21 cellular contexts compared by ENCODE assay signal in the genomic region with DNA sequence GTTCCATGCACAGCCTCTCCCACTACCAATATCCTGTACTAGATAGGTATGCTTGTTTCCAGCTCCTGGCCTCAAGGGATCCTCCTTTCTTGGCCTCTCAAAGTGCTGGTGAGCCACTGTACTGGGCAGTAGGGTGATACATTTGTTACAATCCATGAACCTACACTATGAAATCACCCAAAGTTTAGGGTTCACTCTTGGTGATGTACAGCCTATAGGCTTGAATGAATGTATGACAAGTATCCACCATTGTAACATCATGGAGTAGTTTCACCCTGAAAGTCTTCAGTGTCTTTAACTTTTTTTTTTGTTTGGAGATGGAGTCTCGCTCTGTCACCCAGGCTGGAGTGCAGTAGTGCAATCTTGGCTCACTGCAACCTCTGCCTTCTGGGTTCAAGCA. TPM values are rescaled to one million over a fixed set of nuclear protein-coding genes. Genes with fewer than 3 reads are reported as not detected.
DNase-seq lines count a peak whose midpoint lies in the region; ATAC-seq and TF ChIP-seq lines count a peak whose summit lies in the region.
"Had no signal": no experiment of that assay in that cellular context is flagged by ENCODE, and none has a peak within 500 bp of the region (broad histone marks: within the 10 kb centered on the region; RNA-seq: fewer than 3 reads in every experiment).

No MANE protein-coding gene starts in this region.

- H3K79me2 ChIP-seq in KMS-11 (ENCODE audit: insufficient read depth, low read depth), result no peaks in the 10 kb centered on the region

- no peaks in the 10 kb centered on the region for H3K9me3 Mint-ChIP-seq in dendritic cell treated with granulocyte-macrophage colony-stimulating factor and Interleukin-4, amounts not matched to agents 40 ng/mL and 50 ng/mL, for 4 days
- H3K9me3 Mint-ChIP-seq: activated CD4-positive, alpha-beta memory T cell treated with anti-CD3 and anti-CD28 coated beads for 36 hours; activated naive CD4-positive, alpha-beta T cell treated with anti-CD3 and anti-CD28 coated beads for 36 hours; stimulated activated naive B cell treated with anti-CD40 and anti-IgM and Interleukin-4, amounts not matched to agents 10 μg/mL and 1 μg/mL and 100 μg/mL, for 72 hours had no signal

- TF ChIP-seq CTCF in KMS-11 (conservative IDR thresholded peaks at IDR 0.05; ENCODE audit: low read depth, low read length) (no peak), right lobe of liver (IDR thresholded peaks at IDR 0.05) (no peak), thyroid gland (IDR thresholded peaks at IDR 0.05) (no peak)

- peak overlapping the region; percentile 8; the same call in 1 of the 2 replicates for H2AFZ ChIP-seq in KMS-11 (ENCODE audit: low read depth)

- WGBS in right lobe of liver (ENCODE audit: insufficient coverage, low coverage, low lambda C conversion rate, missing lambda C conversion rate), result no CpG with 5 or more reads among the region's 1 CpG
- WGBS in thyroid gland, 2 donors, result 95 to 100% methylated on average over 1 of the region's 1 CpG

- H3K9me3 ChIP-seq in right lobe of liver (no peaks in the 10 kb centered on the region), thyroid gland (no peaks in the 10 kb centered on the region)

- H3K27me3 Mint-ChIP-seq in dendritic cell treated with granulocyte-macrophage colony-stimulating factor and Interleukin-4, amounts not matched to agents 40 ng/mL and 50 ng/mL, for 4 days, result no peaks in the 10 kb centered on the region
- H3K27me3 Mint-ChIP-seq: activated CD4-positive, alpha-beta memory T cell treated with anti-CD3 and anti-CD28 coated beads for 36 hours; naive thymus-derived CD4-positive, alpha-beta T cell; stimulated activated naive B cell treated with anti-CD40 and anti-IgM and Interleukin-4, amounts not matched to agents 10 μg/mL and 1 μg/mL and 100 μg/mL, for 72 hours had no signal

- no peak for TF ChIP-seq POLR2A in right lobe of liver (IDR thresholded peaks at IDR 0.05)
- no peak for TF ChIP-seq POLR2A in thyroid gland (IDR thresholded peaks at IDR 0.05)

- H3K27ac Mint-ChIP-seq in dendritic cell treated with granulocyte-macrophage colony-stimulating factor and Interleukin-4, amounts not matched to agents 40 ng/mL and 50 ng/mL, for 4 days, result peak overlapping the region; percentile 63
- H3K27ac Mint-ChIP-seq: activated CD4-positive, alpha-beta memory T cell treated with anti-CD3 and anti-CD28 coated beads for 36 hours; activated naive CD4-positive, alpha-beta T cell treated with anti-CD3 and anti-CD28 coated beads for 36 hours had no signal

- H3K4me1 Mint-ChIP-seq in dendritic cell treated with granulocyte-macrophage colony-stimulating factor and Interleukin-4, amounts not matched to agents 40 ng/mL and 50 ng/mL, for 4 days (ENCODE audit: low read depth), result peaks cover 23% of the 10 kb centered on the region

- no peak for DNase-seq in right lobe of liver
- DNase-seq in thyroid gland, result no peak
- no peak for DNase-seq in activated naive CD4-positive, alpha-beta T cell treated with anti-CD3 and anti-CD28 coated beads, Interleukin-2, amount 50 U/mL, for 16 hours
- DNase-seq in epidermal melanocyte (ENCODE audit: insufficient read length, low spot score), result no peak
- DNase-seq in activated effector memory CD4-positive, alpha-beta T cell treated with anti-CD3 and anti-CD28 coated beads, Interleukin-2, amount 50 U/mL, for 16 hours, result no peak
- DNase-seq: activated CD4-positive, alpha-beta memory T cell treated with anti-CD3 and anti-CD28 coated beads for 36 hours; activated naive CD4-positive, alpha-beta T cell treated with anti-CD3 and anti-CD28 coated beads for 36 hours; activated T-cell treated with anti-CD3 and anti-CD28 coated beads for 4 hours; DND-41; H7; mesendoderm; naive thymus-derived CD4-positive, alpha-beta T cell; NCI-H1105 treated with DMSO at 0.1 percent for 48 hours; NCI-H2081; NCI-H510A treated with DMSO at 0.1 percent for 48 hours; stimulated activated CD4-positive, alpha-beta T cell treated with anti-CD3 and anti-CD28 coated beads, Interleukin-1b, Interleukin-23, amount 100 ng/mL, for 48 hours; stimulated activated naive B cell treated with anti-CD40 and anti-IgM and Interleukin-4, amounts not matched to agents 10 μg/mL and 1 μg/mL and 100 μg/mL, for 72 hours; trophoblast cell had no signal

- no peak overlapping the region for H3K4me3 Mint-ChIP-seq in dendritic cell treated with granulocyte-macrophage colony-stimulating factor and Interleukin-4, amounts not matched to agents 40 ng/mL and 50 ng/mL, for 4 days
- H3K4me3 Mint-ChIP-seq: activated CD4-positive, alpha-beta memory T cell treated with anti-CD3 and anti-CD28 coated beads for 36 hours; activated naive CD4-positive, alpha-beta T cell treated with anti-CD3 and anti-CD28 coated beads for 36 hours; naive thymus-derived CD4-positive, alpha-beta T cell; stimulated activated naive B cell treated with anti-CD40 and anti-IgM and Interleukin-4, amounts not matched to agents 10 μg/mL and 1 μg/mL and 100 μg/mL, for 72 hours had no signal

- intact Hi-C loops in dendritic cell treated with granulocyte-macrophage colony-stimulating factor and Interleukin-4, amounts not matched to agents 40 ng/mL and 50 ng/mL, for 4 days (cut with micrococcal nuclease), result no loop called here
- intact Hi-C loops in right lobe of liver (cut with DNase I), result loop anchor here (10.0 kb wide), 1 partner anchor 84 kb away; no protein-coding TSS in a partner anchor
- intact Hi-C loops in thyroid gland (cut with DNase I), result no loop called here

- H3K9ac ChIP-seq in KMS-11, result no peak overlapping the region; the same call in 1 of the 2 replicates

- H3K36me3 ChIP-seq in KMS-11 (ENCODE audit: insufficient read depth) (no peaks in the 10 kb centered on the region), right lobe of liver (no peaks in the 10 kb centered on the region), thyroid gland (no peaks in the 10 kb centered on the region)

- ATAC-seq in right lobe of liver (peak in 1 of 4 donors; percentile 5), HG03439 (IDR thresholded peaks at IDR 0.05; ENCODE audit: unreplicated experiment) (no peak)
- ATAC-seq: naive thymus-derived CD4-positive, alpha-beta T cell; stimulated activated naive B cell treated with anti-CD40 and anti-IgM and Interleukin-4, amounts not matched to agents 10 μg/mL and 1 μg/mL and 100 μg/mL, for 72 hours had no signal

- H3K4me3 ChIP-seq in KMS-11 (IDR thresholded peaks at IDR 0.05; ENCODE audit: insufficient read depth, low read depth, low read length) (no peak overlapping the region), right lobe of liver (no peak overlapping the region), thyroid gland (replicated peaks in 1 of 3) (no peak overlapping the region)

- peaks cover 2% of the 10 kb centered on the region for H3K36me3 Mint-ChIP-seq in dendritic cell treated with granulocyte-macrophage colony-stimulating factor and Interleukin-4, amounts not matched to agents 40 ng/mL and 50 ng/mL, for 4 days (ENCODE audit: low read depth)
- H3K36me3 Mint-ChIP-seq: activated CD4-positive, alpha-beta memory T cell treated with anti-CD3 and anti-CD28 coated beads for 36 hours had no signal

- H3K27ac ChIP-seq in KMS-11 (peak overlapping the region; percentile 40), right lobe of liver (peak overlapping the region; percentile 6 to 57 (median 49)), thyroid gland (peak overlapping the region; percentile 72 to 85 (median 79))

- H3K27me3 ChIP-seq in KMS-11 (ENCODE audit: insufficient read depth, low read depth), result no peaks in the 10 kb centered on the region
- no peaks in the 10 kb centered on the region for H3K27me3 ChIP-seq in right lobe of liver
- no peaks in the 10 kb centered on the region for H3K27me3 ChIP-seq in thyroid gland

- peak overlapping the region; percentile 19; the same call in 1 of the 2 replicates for H3K4me2 ChIP-seq in KMS-11

- H3K4me1 ChIP-seq in KMS-11 (ENCODE audit: low read depth, poor library complexity, severe bottlenecking) (peaks cover 33% of the 10 kb centered on the region), right lobe of liver (peaks cover 0 to 44% (median 13%) of the 10 kb centered on the region in 4 donors), thyroid gland (peaks cover 5 to 16% of the 10 kb centered on the region in 2 donors)

- no peaks in the 10 kb centered on the region for H4K20me1 ChIP-seq in KMS-11 (ENCODE audit: insufficient read depth)

RNA-seq across cellular contexts. Expression of a gene that starts 31.8 kb away (rescaled TPM):
- total RNA-seq in right lobe of liver, result 10 to 100 TPM; 11.7 to 22.8 (median 20.7) TPM
- 100 to 1,000 TPM; 120 to 150 (median 140) TPM for total RNA-seq in thyroid gland

RNA-seq across cellular contexts. Expression of a gene that starts 42.5 kb away (rescaled TPM):
- total RNA-seq in right lobe of liver (10 to 100 TPM in 2 of 6 experiments, 1 to 10 TPM in 4; 8.4 to 16.1 (median 9.4) TPM), thyroid gland (10 to 100 TPM; 18.7 to 52.6 (median 47.6) TPM)

RNA-seq across cellular contexts. Expression of a gene that starts 53.2 kb away (rescaled TPM):
- total RNA-seq in right lobe of liver (100 to 1,000 TPM in 4 of 6 experiments, 10 to 100 TPM in 2; 34.7 to 267 (median 141) TPM), thyroid gland (100 to 1,000 TPM; 146 to 212 (median 188) TPM)

Comparison
In these comparisons a context has a peak if more than half of its experiments do, and no peak if none do; other contexts are left out.
1. RNA of a gene that starts 31.8 kb away (total RNA-seq): 120 to 150 TPM in thyroid gland; 11.7 to 22.8 TPM in right lobe of liver; every median in the first group is over 4 times any median in the second.
2. intact Hi-C loops: an anchor here in right lobe of liver (10.0 kb wide); none called in dendritic cell treated with granulocyte-macrophage colony-stimulating factor and Interleukin-4, amounts not matched to agents 40 ng/mL and 50 ng/mL, for 4 days and thyroid gland.
3. Peak in every context shown above with its lines, with median percentiles within 50 percentile points of each other: H3K27ac ChIP-seq.